ENCODE assay signal across 8 cellular contexts in genomic region chr2:74530239-74531161, GRCh38. TPM values are rescaled to one million over a fixed set of nuclear protein-coding genes. Genes with fewer than 3 reads are reported as not detected.
A peak's percentile ranks its signal among the peaks of the same experiment; 100 is the strongest.
DNase-seq lines count a peak whose midpoint lies in the region; ATAC-seq and TF ChIP-seq lines count a peak whose summit lies in the region.

No MANE protein-coding gene starts in this region.

- peak overlapping the region; percentile 62 for H3K9ac ChIP-seq in HUES6 (ENCODE audit: low read length)

- no peak overlapping the region; the same call in 1 of the 2 replicates for H3K27ac ChIP-seq in HUES6 (ENCODE audit: low read depth, low read length)
- H3K27ac ChIP-seq in ectodermal cell (ENCODE audit: insufficient read depth, low read depth, low read length, poor library complexity, severe bottlenecking) = no peak overlapping the region
- peak overlapping the region; percentile 68 to 96 (median 91) for H3K27ac ChIP-seq in stomach

- ATAC-seq in GM19455 (IDR thresholded peaks at IDR 0.05; ENCODE audit: unreplicated experiment) = peak; percentile 20

- intact Hi-C loops in stomach (cut with DNase I; ENCODE audit: low total_unique reads) = loop anchor here (10.0 kb wide), 1 partner anchor 54 kb away; no protein-coding TSS in a partner anchor

- TF ChIP-seq EP300 in stomach (IDR thresholded peaks at IDR 0.05) = no peak

- no peak for TF ChIP-seq POLR2A in stomach (IDR thresholded peaks at IDR 0.05)

- 13 to 15% methylated on average over 54 of the region's 54 CpGs for WGBS in ectodermal cell, 2 experiments
- 1 to 3% (median 2%) methylated on average over 24 to 54 of the region's 54 CpGs for WGBS in stomach, 5 donors

- H3K4me1 ChIP-seq in HUES6 (ENCODE audit: control insufficient read depth, insufficient read depth, low read length) = peaks cover 12% of the 10 kb centered on the region
- H3K4me1 ChIP-seq in ectodermal cell (ENCODE audit: control insufficient read depth, insufficient read depth, low read length) = peaks cover 8% of the 10 kb centered on the region
- peaks cover 25 to 50% (median 35%) of the 10 kb centered on the region in 4 donors for H3K4me1 ChIP-seq in stomach

- no peak for TF ChIP-seq CTCF in WI38 (IDR thresholded peaks at IDR 0.05; ENCODE audit: low read depth, low read length)
- no peak for TF ChIP-seq CTCF in stomach (IDR thresholded peaks at IDR 0.05)

- H3K4me3 ChIP-seq in HUES6 (ENCODE audit: low read depth, low read length) (peak overlapping the region; percentile 99), WI38 (ENCODE audit: low read depth, low read length) (peak overlapping the region; percentile 99), ectodermal cell (ENCODE audit: insufficient read depth, low read depth, low read length) (peak overlapping the region; percentile 97), stomach (peak overlapping the region; percentile 78 to 94 (median 92))

- H3K27me3 ChIP-seq in HUES6 (ENCODE audit: control insufficient read depth, insufficient read depth, low read length) (no peaks in the 10 kb centered on the region), ectodermal cell (ENCODE audit: control insufficient read depth, insufficient read depth, low read length, poor library complexity, severe bottlenecking) (no peaks in the 10 kb centered on the region), stomach (no peaks in the 10 kb centered on the region)

- DNase-seq in COLO829 (ENCODE audit: low spot score) (peak; percentile 45), lung microvascular endothelial cell (ENCODE audit: low read depth in 2 of 2) (peak; percentile 68 to 78), stomach (peak; percentile 41), NCI-H2107 (lab: John Stamatoyannopoulos, UW) (no peak)

- H3K9me3 ChIP-seq in HUES6 (ENCODE audit: control insufficient read depth, insufficient read depth, low read depth, low read length) (no peaks in the 10 kb centered on the region), ectodermal cell (ENCODE audit: control insufficient read depth, low read length) (no peaks in the 10 kb centered on the region), stomach (no peaks in the 10 kb centered on the region)

- peaks cover 58% of the 10 kb centered on the region for H3K36me3 ChIP-seq in HUES6 (ENCODE audit: control insufficient read depth, insufficient read depth, low read length)
- H3K36me3 ChIP-seq in ectodermal cell (ENCODE audit: control insufficient read depth, insufficient read depth, low read length) = peaks cover 26% of the 10 kb centered on the region
- H3K36me3 ChIP-seq in stomach = peaks cover 23 to 57% (median 46%) of the 10 kb centered on the region in 4 donors

RNA-seq across cellular contexts. Expression of gene HTRA2, which starts 0.8 kb away (rescaled TPM):
- polyA plus RNA-seq in ectodermal cell (2013, experiment 1 of 4) = 25.1 TPM
- polyA plus RNA-seq in ectodermal cell (2013, experiment 2 of 4) = 30.9 TPM
- 26.9 TPM for polyA plus RNA-seq in ectodermal cell (2013, experiment 3 of 4)
- polyA plus RNA-seq in ectodermal cell (2013, experiment 4 of 4) = 26.7 TPM
- 35.3 and 38.1 TPM in 2 replicates for total RNA-seq in lung microvascular endothelial cell
- total RNA-seq in stomach = 10 to 100 TPM in 4 of 5 donors, 1 to 10 TPM in 1; 7.6 to 60.0 (median 23.7) TPM
- 10 to 100 TPM; 24.4 to 31.2 (median 25.5) TPM for polyA plus RNA-seq in stomach

RNA-seq across cellular contexts. Expression of gene AUP1, which starts 1.0 kb away (rescaled TPM):
- polyA plus RNA-seq in ectodermal cell (2013, experiment 1 of 4) = 89.2 TPM
- polyA plus RNA-seq in ectodermal cell (2013, experiment 2 of 4) = 87.6 TPM
- 99.1 TPM for polyA plus RNA-seq in ectodermal cell (2013, experiment 3 of 4)
- 102 TPM for polyA plus RNA-seq in ectodermal cell (2013, experiment 4 of 4)
- total RNA-seq in lung microvascular endothelial cell (70.2 and 138 TPM in 2 replicates), stomach (100 to 1,000 TPM in 4 of 5 donors, 10 to 100 TPM in 1; 74.4 to 244 (median 173) TPM)
- polyA plus RNA-seq in stomach = 100 to 1,000 TPM in 2 of 3 donors, 10 to 100 TPM in 1; 97.9 to 235 (median 139) TPM

RNA-seq across cellular contexts. Expression of gene DQX1, which starts 4.5 kb away (rescaled TPM):
- polyA plus RNA-seq in ectodermal cell (2013, experiment 1 of 4) = 1.2 TPM
- 0.60 TPM for polyA plus RNA-seq in ectodermal cell (2013, experiment 2 of 4)
- 0.85 TPM for polyA plus RNA-seq in ectodermal cell (2013, experiment 3 of 4)
- polyA plus RNA-seq in ectodermal cell (2013, experiment 4 of 4) = 0.85 TPM
- total RNA-seq in lung microvascular endothelial cell (not detected in 2 replicates), stomach (10 to 100 TPM in 4 of 5 donors, 1 to 10 TPM in 1; 6.6 to 42.6 (median 22.8) TPM)
- 1 to 10 TPM; 2.1 to 5.3 (median 4.1) TPM for polyA plus RNA-seq in stomach

RNA-seq across cellular contexts. Expression of gene TLX2, which starts 16.2 kb away (rescaled TPM):
- polyA plus RNA-seq in ectodermal cell (2013, experiment 1 of 4) = not detected
- 0.36 TPM for polyA plus RNA-seq in ectodermal cell (2013, experiment 2 of 4)
- polyA plus RNA-seq in ectodermal cell (2013, experiment 3 of 4) = 0.21 TPM
- polyA plus RNA-seq in ectodermal cell (2013, experiment 4 of 4) = 0.20 TPM
- not detected in 2 replicates for total RNA-seq in lung microvascular endothelial cell
- total RNA-seq in stomach = under 1 TPM in 1 of 5 donors, not detected in 4; 0.73 TPM
- polyA plus RNA-seq in stomach = under 1 TPM in 1 of 3 donors, not detected in 2; 0.28 TPM

RNA-seq across cellular contexts. Expression of gene PCGF1, which starts 23.0 kb away (rescaled TPM):
- polyA plus RNA-seq in ectodermal cell (2013, experiment 1 of 4) = 15.7 TPM
- 12.8 TPM for polyA plus RNA-seq in ectodermal cell (2013, experiment 2 of 4)
- 14.3 TPM for polyA plus RNA-seq in ectodermal cell (2013, experiment 3 of 4)
- 20.1 TPM for polyA plus RNA-seq in ectodermal cell (2013, experiment 4 of 4)
- 7.0 and 8.3 TPM in 2 replicates for total RNA-seq in lung microvascular endothelial cell
- 10 to 100 TPM in 2 of 5 donors, 1 to 10 TPM in 3; 1.9 to 49.6 (median 6.4) TPM for total RNA-seq in stomach
- 10 to 100 TPM; 14.7 to 20.8 (median 18.1) TPM for polyA plus RNA-seq in stomach

Comparison
In these comparisons a context has a peak if more than half of its experiments do, and no peak if none do; other contexts are left out.
1. H3K27ac ChIP-seq: peak in stomach (5 of 5); none in HUES6 (single experiment) and ectodermal cell (single experiment).
2. Peak in every context shown above with its lines, with median percentiles within 50 percentile points of each other: H3K4me3 ChIP-seq.